1 cellular context compared by ENCODE assay signal in the genomic region with DNA sequence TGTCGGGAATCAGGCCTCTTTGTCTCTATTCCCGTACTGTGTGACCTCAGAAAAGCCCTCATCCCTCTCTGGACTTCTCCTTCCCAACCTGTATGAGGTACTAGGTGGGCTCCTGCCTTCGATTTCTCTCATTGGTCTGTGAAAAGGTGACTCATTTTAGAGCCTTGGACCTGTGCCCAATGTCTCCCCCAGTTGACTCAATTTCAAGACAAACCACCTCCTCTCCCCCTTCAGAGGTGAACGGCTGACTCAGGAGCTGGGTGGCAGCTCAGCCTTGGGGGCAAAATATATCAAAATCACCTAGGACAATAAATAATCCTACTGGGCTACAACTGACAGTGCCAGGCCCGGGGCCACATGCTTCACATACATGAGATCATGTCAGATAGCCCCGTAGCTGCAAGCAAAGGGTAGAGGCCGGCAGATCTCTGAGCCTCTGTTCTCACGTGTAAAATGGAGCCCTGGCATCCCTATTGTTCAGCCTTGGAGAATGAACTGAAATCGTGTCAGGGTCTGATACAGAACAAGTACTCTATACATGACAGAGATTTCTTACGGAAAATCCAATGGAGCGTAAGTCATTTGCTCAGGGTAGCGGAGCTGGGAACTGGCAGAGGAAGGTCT.
TF ChIP-seq lines count a peak whose summit lies in the region.

No MANE protein-coding gene starts in this region.

TF ChIP-seq in HepG2, 621 proteins besides CTCF, POLR2A, EP300 and RAD21:
- TF ChIP-seq, protein P1, sequence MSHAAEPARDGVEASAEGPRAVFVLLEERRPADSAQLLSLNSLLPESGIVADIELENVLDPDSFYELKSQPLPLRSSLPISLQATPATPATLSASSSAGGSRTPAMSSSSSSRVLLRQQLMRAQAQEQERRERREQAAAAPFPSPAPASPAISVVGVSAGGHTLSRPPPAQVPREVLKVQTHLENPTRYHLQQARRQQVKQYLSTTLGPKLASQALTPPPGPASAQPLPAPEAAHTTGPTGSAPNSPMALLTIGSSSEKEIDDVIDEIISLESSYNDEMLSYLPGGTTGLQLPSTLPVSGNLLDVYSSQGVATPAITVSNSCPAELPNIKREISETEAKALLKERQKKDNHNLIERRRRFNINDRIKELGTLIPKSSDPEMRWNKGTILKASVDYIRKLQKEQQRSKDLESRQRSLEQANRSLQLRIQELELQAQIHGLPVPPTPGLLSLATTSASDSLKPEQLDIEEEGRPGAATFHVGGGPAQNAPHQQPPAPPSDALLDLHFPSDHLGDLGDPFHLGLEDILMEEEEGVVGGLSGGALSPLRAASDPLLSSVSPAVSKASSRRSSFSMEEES (CRISPR knock-in tag; IDR thresholded peaks at IDR 0.05): no peak
- peak; percentile 57; the same call in 1 of the 2 replicates for TF ChIP-seq ZNF274 (CRISPR knock-in tag; IDR thresholded peaks at IDR 0.05)
- 0 out of 2 replicates have a peak, but pooled peaks have one; percentile 12 for TF ChIP-seq MIER2 (CRISPR knock-in tag; IDR thresholded peaks at IDR 0.05)
- 0 out of 2 replicates have a peak, but pooled peaks have one; percentile 9 for TF ChIP-seq KDM4B (CRISPR knock-in tag; IDR thresholded peaks at IDR 0.05)
- TF ChIP-seq ZNF773 (CRISPR knock-in tag; IDR thresholded peaks at IDR 0.05; ENCODE audit: borderline replicate concordance): no peak
- TF ChIP-seq KAT8 (CRISPR knock-in tag; IDR thresholded peaks at IDR 0.05): no peak
- TF ChIP-seq MEF2D (CRISPR knock-in tag; IDR thresholded peaks at IDR 0.05): 0 out of 2 replicates have a peak, but pooled peaks have one; percentile 27
- TF ChIP-seq ADNP (CRISPR knock-in tag; IDR thresholded peaks at IDR 0.05): 0 out of 2 replicates have a peak, but pooled peaks have one; percentile 47
- TF ChIP-seq, protein P2, sequence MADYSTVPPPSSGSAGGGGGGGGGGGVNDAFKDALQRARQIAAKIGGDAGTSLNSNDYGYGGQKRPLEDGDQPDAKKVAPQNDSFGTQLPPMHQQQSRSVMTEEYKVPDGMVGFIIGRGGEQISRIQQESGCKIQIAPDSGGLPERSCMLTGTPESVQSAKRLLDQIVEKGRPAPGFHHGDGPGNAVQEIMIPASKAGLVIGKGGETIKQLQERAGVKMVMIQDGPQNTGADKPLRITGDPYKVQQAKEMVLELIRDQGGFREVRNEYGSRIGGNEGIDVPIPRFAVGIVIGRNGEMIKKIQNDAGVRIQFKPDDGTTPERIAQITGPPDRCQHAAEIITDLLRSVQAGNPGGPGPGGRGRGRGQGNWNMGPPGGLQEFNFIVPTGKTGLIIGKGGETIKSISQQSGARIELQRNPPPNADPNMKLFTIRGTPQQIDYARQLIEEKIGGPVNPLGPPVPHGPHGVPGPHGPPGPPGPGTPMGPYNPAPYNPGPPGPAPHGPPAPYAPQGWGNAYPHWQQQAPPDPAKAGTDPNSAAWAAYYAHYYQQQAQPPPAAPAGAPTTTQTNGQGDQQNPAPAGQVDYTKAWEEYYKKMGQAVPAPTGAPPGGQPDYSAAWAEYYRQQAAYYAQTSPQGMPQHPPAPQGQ (CRISPR knock-in tag; IDR thresholded peaks at IDR 0.05; ENCODE audit: borderline replicate concordance): no peak
- TF ChIP-seq DMAP1 (CRISPR knock-in tag; IDR thresholded peaks at IDR 0.05): no peak
- TF ChIP-seq STAG1 (CRISPR knock-in tag; IDR thresholded peaks at IDR 0.05): no peak
- TF ChIP-seq HDAC1 (CRISPR knock-in tag; IDR thresholded peaks at IDR 0.05): peak; percentile 0; the same call in 1 of the 2 replicates
- no peak for TF ChIP-seq U2AF1 (optimal IDR thresholded peaks at IDR 0.05; ENCODE audit: low read depth, low read length)
- peak; percentile 55; the same call in 1 of the 2 replicates for TF ChIP-seq ZNF605 (CRISPR knock-in tag; IDR thresholded peaks at IDR 0.05)
- TF ChIP-seq ZNF17 (CRISPR knock-in tag; IDR thresholded peaks at IDR 0.05): no peak
- peak; percentile 84; the same call in 1 of the 2 replicates for TF ChIP-seq ZMYM2 (CRISPR knock-in tag; IDR thresholded peaks at IDR 0.05)
- TF ChIP-seq, protein P3, sequence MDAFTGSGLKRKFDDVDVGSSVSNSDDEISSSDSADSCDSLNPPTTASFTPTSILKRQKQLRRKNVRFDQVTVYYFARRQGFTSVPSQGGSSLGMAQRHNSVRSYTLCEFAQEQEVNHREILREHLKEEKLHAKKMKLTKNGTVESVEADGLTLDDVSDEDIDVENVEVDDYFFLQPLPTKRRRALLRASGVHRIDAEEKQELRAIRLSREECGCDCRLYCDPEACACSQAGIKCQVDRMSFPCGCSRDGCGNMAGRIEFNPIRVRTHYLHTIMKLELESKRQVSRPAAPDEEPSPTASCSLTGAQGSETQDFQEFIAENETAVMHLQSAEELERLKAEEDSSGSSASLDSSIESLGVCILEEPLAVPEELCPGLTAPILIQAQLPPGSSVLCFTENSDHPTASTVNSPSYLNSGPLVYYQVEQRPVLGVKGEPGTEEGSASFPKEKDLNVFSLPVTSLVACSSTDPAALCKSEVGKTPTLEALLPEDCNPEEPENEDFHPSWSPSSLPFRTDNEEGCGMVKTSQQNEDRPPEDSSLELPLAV (CRISPR knock-in tag; conservative IDR thresholded peaks at IDR 0.05; ENCODE audit: low read depth): no peak
- peak; percentile 35; the same call in 1 of the 2 replicates for TF ChIP-seq TARDBP (CRISPR knock-in tag; IDR thresholded peaks at IDR 0.05)
- 0 out of 2 replicates have a peak, but pooled peaks have one; percentile 27 for TF ChIP-seq NFIB (CRISPR knock-in tag; IDR thresholded peaks at IDR 0.05; ENCODE audit: borderline replicate concordance)
- 0 out of 2 replicates have a peak, but pooled peaks have one; percentile 23 for TF ChIP-seq ZNF430 (CRISPR knock-in tag; IDR thresholded peaks at IDR 0.05)
- TF ChIP-seq ZNF496 (CRISPR knock-in tag; IDR thresholded peaks at IDR 0.05; ENCODE audit: insufficient replicate concordance): no peak
- TF ChIP-seq, protein P4, sequence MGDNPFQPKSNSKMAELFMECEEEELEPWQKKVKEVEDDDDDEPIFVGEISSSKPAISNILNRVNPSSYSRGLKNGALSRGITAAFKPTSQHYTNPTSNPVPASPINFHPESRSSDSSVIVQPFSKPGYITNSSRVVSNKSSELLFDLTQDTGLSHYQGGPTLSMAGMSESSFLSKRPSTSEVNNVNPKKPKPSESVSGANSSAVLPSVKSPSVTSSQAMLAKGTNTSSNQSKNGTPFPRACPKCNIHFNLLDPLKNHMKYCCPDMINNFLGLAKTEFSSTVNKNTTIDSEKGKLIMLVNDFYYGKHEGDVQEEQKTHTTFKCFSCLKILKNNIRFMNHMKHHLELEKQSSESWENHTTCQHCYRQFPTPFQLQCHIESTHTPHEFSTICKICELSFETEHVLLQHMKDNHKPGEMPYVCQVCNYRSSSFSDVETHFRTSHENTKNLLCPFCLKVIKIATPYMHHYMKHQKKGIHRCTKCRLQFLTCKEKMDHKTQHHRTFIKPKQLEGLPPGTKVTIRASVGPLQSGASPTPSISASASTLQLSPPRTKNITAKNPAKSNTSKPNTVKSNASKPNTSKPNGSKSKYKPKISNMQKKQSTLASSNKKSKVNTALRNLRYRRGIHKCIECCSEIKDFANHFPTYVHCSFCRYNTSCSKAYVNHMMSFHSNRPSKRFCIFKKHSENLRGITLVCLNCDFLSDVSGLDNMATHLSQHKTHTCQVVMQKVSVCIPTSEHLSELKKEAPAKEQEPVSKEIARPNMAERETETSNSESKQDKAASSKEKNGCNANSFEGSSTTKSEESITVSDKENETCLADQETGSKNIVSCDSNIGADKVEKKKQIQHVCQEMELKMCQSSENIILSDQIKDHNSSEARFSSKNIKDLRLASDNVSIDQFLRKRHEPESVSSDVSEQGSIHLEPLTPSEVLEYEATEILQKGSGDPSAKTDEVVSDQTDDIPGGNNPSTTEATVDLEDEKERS (CRISPR knock-in tag; IDR thresholded peaks at IDR 0.05): 0 out of 2 replicates have a peak, but pooled peaks have one; percentile 61
- TF ChIP-seq, protein P5, sequence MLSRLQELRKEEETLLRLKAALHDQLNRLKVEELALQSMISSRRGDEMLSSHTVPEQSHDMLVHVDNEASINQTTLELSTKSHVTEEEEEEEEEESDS (CRISPR knock-in tag; IDR thresholded peaks at IDR 0.05; ENCODE audit: borderline replicate concordance): 0 out of 2 replicates have a peak, but pooled peaks have one; percentile 28
- no peak for TF ChIP-seq SP1 (IDR thresholded peaks at IDR 0.05)
- TF ChIP-seq SP1 (CRISPR knock-in tag; IDR thresholded peaks at IDR 0.05): no peak
- TF ChIP-seq ZFP36L1 (CRISPR knock-in tag; IDR thresholded peaks at IDR 0.05): 0 out of 2 replicates have a peak, but pooled peaks have one; percentile 20
- TF ChIP-seq ZNF768 (CRISPR knock-in tag; IDR thresholded peaks at IDR 0.05): peak; percentile 82; the same call in 1 of the 2 replicates
- 0 out of 2 replicates have a peak, but pooled peaks have one; percentile 54 for TF ChIP-seq KDM5A (IDR thresholded peaks at IDR 0.05; ENCODE audit: borderline replicate concordance, low read length)
- TF ChIP-seq, protein P6, sequence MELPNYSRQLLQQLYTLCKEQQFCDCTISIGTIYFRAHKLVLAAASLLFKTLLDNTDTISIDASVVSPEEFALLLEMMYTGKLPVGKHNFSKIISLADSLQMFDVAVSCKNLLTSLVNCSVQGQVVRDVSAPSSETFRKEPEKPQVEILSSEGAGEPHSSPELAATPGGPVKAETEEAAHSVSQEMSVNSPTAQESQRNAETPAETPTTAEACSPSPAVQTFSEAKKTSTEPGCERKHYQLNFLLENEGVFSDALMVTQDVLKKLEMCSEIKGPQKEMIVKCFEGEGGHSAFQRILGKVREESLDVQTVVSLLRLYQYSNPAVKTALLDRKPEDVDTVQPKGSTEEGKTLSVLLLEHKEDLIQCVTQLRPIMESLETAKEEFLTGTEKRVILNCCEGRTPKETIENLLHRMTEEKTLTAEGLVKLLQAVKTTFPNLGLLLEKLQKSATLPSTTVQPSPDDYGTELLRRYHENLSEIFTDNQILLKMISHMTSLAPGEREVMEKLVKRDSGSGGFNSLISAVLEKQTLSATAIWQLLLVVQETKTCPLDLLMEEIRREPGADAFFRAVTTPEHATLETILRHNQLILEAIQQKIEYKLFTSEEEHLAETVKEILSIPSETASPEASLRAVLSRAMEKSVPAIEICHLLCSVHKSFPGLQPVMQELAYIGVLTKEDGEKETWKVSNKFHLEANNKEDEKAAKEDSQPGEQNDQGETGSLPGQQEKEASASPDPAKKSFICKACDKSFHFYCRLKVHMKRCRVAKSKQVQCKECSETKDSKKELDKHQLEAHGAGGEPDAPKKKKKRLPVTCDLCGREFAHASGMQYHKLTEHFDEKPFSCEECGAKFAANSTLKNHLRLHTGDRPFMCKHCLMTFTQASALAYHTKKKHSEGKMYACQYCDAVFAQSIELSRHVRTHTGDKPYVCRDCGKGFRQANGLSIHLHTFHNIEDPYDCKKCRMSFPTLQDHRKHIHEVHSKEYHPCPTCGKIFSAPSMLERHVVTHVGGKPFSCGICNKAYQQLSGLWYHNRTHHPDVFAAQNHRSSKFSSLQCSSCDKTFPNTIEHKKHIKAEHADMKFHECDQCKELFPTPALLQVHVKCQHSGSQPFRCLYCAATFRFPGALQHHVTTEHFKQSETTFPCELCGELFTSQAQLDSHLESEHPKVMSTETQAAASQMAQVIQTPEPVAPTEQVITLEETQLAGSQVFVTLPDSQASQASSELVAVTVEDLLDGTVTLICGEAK (IDR thresholded peaks at IDR 0.05): no peak
- TF ChIP-seq, protein P6 (CRISPR knock-in tag; IDR thresholded peaks at IDR 0.05): no peak
- TF ChIP-seq PHF21A (CRISPR knock-in tag; IDR thresholded peaks at IDR 0.05): 0 out of 2 replicates have a peak, but pooled peaks have one; percentile 8
